20 cellular contexts compared by ENCODE assay signal in genomic region chr7:128098629-128099028, GRCh38.
"Had no signal": no experiment of that assay in that cellular context is flagged by ENCODE, and none has a peak within 500 bp of the region (broad histone marks: within the 10 kb centered on the region; RNA-seq: fewer than 3 reads in every experiment).

No MANE protein-coding gene starts in this region.

- H3K27ac Mint-ChIP-seq: activated CD4-positive, alpha-beta T cell treated with anti-CD3 and anti-CD28 coated beads, Interleukin-2, amount 10 ng/mL, durations not matched to agents 7 days and 5 days had no signal

- FAIRE-seq: colon, kidney, urothelium cell line had no signal

- H3K9me3 Mint-ChIP-seq: activated CD4-positive, alpha-beta T cell treated with anti-CD3 and anti-CD28 coated beads, Interleukin-2, amount 10 ng/mL, durations not matched to agents 7 days and 5 days; activated CD8-positive, alpha-beta T cell treated with anti-CD3 and anti-CD28 coated beads for 36 hours; activated naive CD8-positive, alpha-beta T cell treated with anti-CD3 and anti-CD28 coated beads for 36 hours; central memory CD8-positive, alpha-beta T cell had no signal

- H3K27me3 ChIP-seq: breast epithelium had no signal

- H3K36me3 Mint-ChIP-seq: naive B cell had no signal

- H3K36me3 ChIP-seq: breast epithelium, transverse colon had no signal

- DNase-seq: activated CD4-positive, alpha-beta T cell treated with anti-CD3 and anti-CD28 coated beads, Interleukin-2, amount 10 ng/mL, durations not matched to agents 7 days and 5 days; activated CD4-positive, CD25-positive, alpha-beta regulatory T cell treated with anti-CD3 and anti-CD28 coated beads, Interleukin-2, amount 50 U/mL, for 72 hours; activated naive CD4-positive, alpha-beta T cell treated with Interleukin-2 at 50 U/mL for 16 hours; activated naive CD8-positive, alpha-beta T cell treated with anti-CD3 and anti-CD28 coated beads for 36 hours; activated T-cell treated with anti-CD3 and anti-CD28 coated beads, Interleukin-2, amount 50 U/mL, for 1 hour; heart left ventricle; kidney; lower lobe of right lung; naive B cell; occipital lobe; stimulated activated CD4-positive, alpha-beta T cell treated with anti-CD3 and anti-CD28 coated beads, Interleukin-12 subunit alpha, Interleukin-12 subunit beta, amount 100 ng/mL, for 4 hours; transverse colon had no signal

- H3K4me3 ChIP-seq: breast epithelium, gastroesophageal sphincter, heart left ventricle, lower lobe of right lung, transverse colon had no signal

- H3K4me3 Mint-ChIP-seq: activated CD4-positive, alpha-beta T cell treated with anti-CD3 and anti-CD28 coated beads, Interleukin-2, amount 10 ng/mL, durations not matched to agents 7 days and 5 days; activated CD8-positive, alpha-beta T cell treated with anti-CD3 and anti-CD28 coated beads for 36 hours; activated naive CD8-positive, alpha-beta T cell treated with anti-CD3 and anti-CD28 coated beads for 36 hours; central memory CD8-positive, alpha-beta T cell had no signal

- H3K4me1 ChIP-seq: breast epithelium had no signal

- H3K27ac ChIP-seq: breast epithelium, gastroesophageal sphincter, heart left ventricle, lower lobe of right lung, transverse colon, VCaP had no signal

- ATAC-seq: gastroesophageal sphincter, heart left ventricle, left lobe of liver, lower lobe of right lung had no signal

- H3K27me3 Mint-ChIP-seq: activated CD4-positive, alpha-beta T cell treated with anti-CD3 and anti-CD28 coated beads, Interleukin-2, amount 10 ng/mL, durations not matched to agents 7 days and 5 days; activated naive CD8-positive, alpha-beta T cell treated with anti-CD3 and anti-CD28 coated beads for 36 hours; central memory CD8-positive, alpha-beta T cell; naive B cell had no signal

- H3K9me3 ChIP-seq: breast epithelium, gastroesophageal sphincter, heart left ventricle, lower lobe of right lung, transverse colon had no signal
